Comparison of ENCODE assay signal across 8 cellular contexts in the genomic region with DNA sequence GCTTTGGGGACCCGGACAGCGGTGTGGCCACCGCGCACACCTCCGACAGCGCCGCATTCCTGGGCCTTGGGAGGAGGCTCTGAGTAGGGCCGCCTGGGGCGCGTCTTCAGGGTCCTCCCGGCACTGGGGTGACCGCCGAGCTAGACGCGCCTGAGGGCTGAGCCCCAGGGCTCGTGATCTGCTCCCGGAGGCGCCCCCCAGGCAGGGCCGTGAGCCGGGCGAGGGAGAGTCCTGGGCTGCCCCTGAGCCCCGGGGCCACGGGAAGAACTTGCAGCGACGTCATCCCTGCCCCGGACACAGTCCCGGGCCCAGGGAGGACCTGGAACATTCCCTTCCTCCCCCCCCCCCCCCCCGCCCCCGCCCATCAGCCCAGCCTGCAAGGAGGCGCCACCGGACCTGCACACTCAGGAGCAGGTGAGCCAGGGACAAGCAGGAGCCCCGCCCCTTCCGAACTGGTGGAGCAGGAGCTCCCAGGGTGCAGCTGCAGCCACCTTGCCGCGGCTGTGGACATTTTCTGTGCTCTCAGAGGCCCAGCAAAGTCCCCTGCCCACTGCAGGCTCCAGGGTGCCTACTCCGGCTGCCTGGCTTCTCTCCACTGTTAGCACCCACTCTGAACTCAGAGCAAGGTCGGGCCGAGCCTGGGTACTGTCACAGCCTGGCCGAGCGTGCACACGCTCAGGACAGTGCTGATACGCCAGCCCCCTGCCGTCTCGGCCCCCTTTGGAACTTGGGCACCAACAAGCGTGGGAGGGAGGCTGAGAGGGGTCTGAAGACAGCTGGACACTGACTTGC. TPM values are rescaled to one million over a fixed set of nuclear protein-coding genes. Genes with fewer than 3 reads are reported as not detected.
A peak's percentile ranks its signal among the peaks of the same experiment; 100 is the strongest.
DNase-seq lines count a peak whose midpoint lies in the region; ATAC-seq and TF ChIP-seq lines count a peak whose summit lies in the region.

No MANE protein-coding gene starts in this region.

- no peak for DNase-seq in CD4-positive, alpha-beta T cell
- DNase-seq in HPDE6-E6E7 (ENCODE audit: extremely low spot score) (peak; percentile 69), glutamatergic neuron (peak; percentile 55), SKM-1 (lab: John Stamatoyannopoulos, UW; ENCODE audit: unreplicated experiment) (no peak)
- no peak for DNase-seq in activated naive CD4-positive, alpha-beta T cell treated with anti-CD3 and anti-CD28 coated beads, Interleukin-2, amount 50 U/mL, for 72 hours (ENCODE audit: low spot score in 2 of 2)

- H3K4me1 Mint-ChIP-seq in CD4-positive, alpha-beta T cell (ENCODE audit: low read depth): peaks cover 11% of the 10 kb centered on the region
- peaks cover 3% of the 10 kb centered on the region for H3K4me1 Mint-ChIP-seq in glutamatergic neuron (ENCODE audit: low read depth, unreplicated experiment)

- intact Hi-C loops in CD4-positive, alpha-beta T cell (cut with DNase I, micrococcal nuclease): loop anchor here in 1 of 2 experiments (10.0 kb wide), 1 partner anchor 260 kb away; no protein-coding TSS in a partner anchor

- H2AFZ ChIP-seq in neural cell (ENCODE audit: low read depth, low read length): peak overlapping the region; percentile 79

- peak overlapping the region; percentile 71 for H3K9ac ChIP-seq in neural cell (ENCODE audit: low read length)

- H3K9me3 Mint-ChIP-seq in CD4-positive, alpha-beta T cell: no peaks in the 10 kb centered on the region
- H3K9me3 Mint-ChIP-seq in activated naive CD4-positive, alpha-beta T cell treated with anti-CD3 and anti-CD28 coated beads, Interleukin-2, amount 50 U/mL, for 72 hours: peaks cover 0 to 5% of the 10 kb centered on the region in 2 donors
- peaks cover 4% of the 10 kb centered on the region for H3K9me3 Mint-ChIP-seq in glutamatergic neuron (ENCODE audit: unreplicated experiment)

- CTCF ChIA-PET in CD4-positive, alpha-beta T cell (lab: Charles Lee): interaction anchor here (1.5 to 1.9 kb wide), 2 partner anchors 15 to 113 kb away, joined by 3 to 10 read pairs; no protein-coding TSS in a partner anchor

- H3K36me3 Mint-ChIP-seq in CD4-positive, alpha-beta T cell (ENCODE audit: low read depth): no peaks in the 10 kb centered on the region
- H3K36me3 Mint-ChIP-seq in activated naive CD4-positive, alpha-beta T cell treated with anti-CD3 and anti-CD28 coated beads, Interleukin-2, amount 50 U/mL, for 72 hours: peaks cover 4 to 14% of the 10 kb centered on the region in 2 donors
- H3K36me3 Mint-ChIP-seq in glutamatergic neuron (ENCODE audit: unreplicated experiment): no peaks in the 10 kb centered on the region

- H3K9me2 ChIP-seq in neural cell (ENCODE audit: insufficient read depth, low read length): no peaks in the 10 kb centered on the region

- H3K27ac ChIP-seq in CD4-positive, alpha-beta T cell (ENCODE audit: low read depth, low read length): no peak overlapping the region
- peak overlapping the region; percentile 16 for H3K27ac ChIP-seq in neural cell (ENCODE audit: low read length)

- no peak for TF ChIP-seq EP300 in neural cell (conservative IDR thresholded peaks at IDR 0.05; ENCODE audit: poor library complexity, severe bottlenecking)

- peak; percentile 37 for ATAC-seq in CD4-positive, alpha-beta T cell (ENCODE audit: poor library complexity)
- peak; percentile 52 to 60 for ATAC-seq in activated naive CD4-positive, alpha-beta T cell treated with anti-CD3 and anti-CD28 coated beads, Interleukin-2, amount 50 U/mL, for 72 hours
- ATAC-seq in HG02852 (IDR thresholded peaks at IDR 0.05; ENCODE audit: unreplicated experiment): no peak
- no peak for ATAC-seq in HG02885 (IDR thresholded peaks at IDR 0.05; ENCODE audit: poor library complexity, unreplicated experiment)

- TF ChIP-seq RAD21 in neural cell (conservative IDR thresholded peaks at IDR 0.05): no peak

- no peaks in the 10 kb centered on the region for H3K27me3 Mint-ChIP-seq in CD4-positive, alpha-beta T cell
- peaks cover 4% of the 10 kb centered on the region for H3K27me3 Mint-ChIP-seq in glutamatergic neuron (ENCODE audit: unreplicated experiment)

- no peak overlapping the region for H3K27ac Mint-ChIP-seq in CD4-positive, alpha-beta T cell
- H3K27ac Mint-ChIP-seq in activated naive CD4-positive, alpha-beta T cell treated with anti-CD3 and anti-CD28 coated beads, Interleukin-2, amount 50 U/mL, for 72 hours: no peak overlapping the region
- H3K27ac Mint-ChIP-seq in glutamatergic neuron (ENCODE audit: unreplicated experiment): no peak overlapping the region

- no peaks in the 10 kb centered on the region for H3K9me3 ChIP-seq in CD4-positive, alpha-beta T cell (ENCODE audit: control insufficient read depth, low read length)
- H3K9me3 ChIP-seq in neural cell (ENCODE audit: low read length): no peaks in the 10 kb centered on the region

- POLR2A ChIA-PET in CD4-positive, alpha-beta T cell (lab: Charles Lee): interaction anchor here (1.0 to 1.6 kb wide), 3 partner anchors 16 to 115 kb away, joined by 3 to 5 read pairs (median 5); a partner anchor contains a TSS

- peaks cover 3% of the 10 kb centered on the region for H3F3A ChIP-seq in neural cell (ENCODE audit: insufficient read depth, low read length, poor library complexity, severe bottlenecking)

- H4K20me1 ChIP-seq in neural cell (ENCODE audit: insufficient read depth): no peaks in the 10 kb centered on the region

- no peak overlapping the region for H3K4me2 ChIP-seq in neural cell (ENCODE audit: low read length)

- no peaks in the 10 kb centered on the region for H3K79me2 ChIP-seq in neural cell (replicated peaks; ENCODE audit: insufficient read depth, low read length)

- H3K4me3 ChIP-seq in neural cell (ENCODE audit: low read length): peak overlapping the region; percentile 86

- H3K27me3 ChIP-seq in CD4-positive, alpha-beta T cell (ENCODE audit: control insufficient read depth, insufficient read depth, low read length): no peaks in the 10 kb centered on the region
- peaks cover 5% of the 10 kb centered on the region for H3K27me3 ChIP-seq in neural cell (ENCODE audit: insufficient read depth, low read depth, low read length)

- H3K36me3 ChIP-seq in neural cell (ENCODE audit: insufficient read depth, low read length): no peaks in the 10 kb centered on the region

- peak overlapping the region; percentile 80 for H3K4me3 Mint-ChIP-seq in CD4-positive, alpha-beta T cell
- peak overlapping the region; percentile 30 for H3K4me3 Mint-ChIP-seq in glutamatergic neuron (ENCODE audit: unreplicated experiment)

- TF ChIP-seq CTCF in CD4-positive, alpha-beta T cell (IDR thresholded peaks at IDR 0.05): no peak
- TF ChIP-seq CTCF in glutamatergic neuron (IDR thresholded peaks at IDR 0.05; ENCODE audit: partially characterized antibody, unreplicated experiment) (no peak), neural cell (IDR thresholded peaks at IDR 0.05; ENCODE audit: poor library complexity, severe bottlenecking) (no peak)

TF ChIP-seq in neural cell, 6 proteins besides CTCF, POLR2A, EP300 and RAD21:
- TF ChIP-seq SMC3 (conservative IDR thresholded peaks at IDR 0.05; ENCODE audit: poor library complexity) (no peak), TAF1 (IDR thresholded peaks at IDR 0.05; ENCODE audit: low read depth) (no peak), EZH2 (IDR thresholded peaks at IDR 0.05; ENCODE audit: borderline replicate concordance, insufficient read depth, low read length, poor library complexity, severe bottlenecking) (no peak), POLR2AphosphoS5 (IDR thresholded peaks at IDR 0.05) (no peak), MXI1 (conservative IDR thresholded peaks at IDR 0.05; ENCODE audit: poor library complexity, severe bottlenecking) (no peak)
- TF ChIP-seq, protein P1, sequence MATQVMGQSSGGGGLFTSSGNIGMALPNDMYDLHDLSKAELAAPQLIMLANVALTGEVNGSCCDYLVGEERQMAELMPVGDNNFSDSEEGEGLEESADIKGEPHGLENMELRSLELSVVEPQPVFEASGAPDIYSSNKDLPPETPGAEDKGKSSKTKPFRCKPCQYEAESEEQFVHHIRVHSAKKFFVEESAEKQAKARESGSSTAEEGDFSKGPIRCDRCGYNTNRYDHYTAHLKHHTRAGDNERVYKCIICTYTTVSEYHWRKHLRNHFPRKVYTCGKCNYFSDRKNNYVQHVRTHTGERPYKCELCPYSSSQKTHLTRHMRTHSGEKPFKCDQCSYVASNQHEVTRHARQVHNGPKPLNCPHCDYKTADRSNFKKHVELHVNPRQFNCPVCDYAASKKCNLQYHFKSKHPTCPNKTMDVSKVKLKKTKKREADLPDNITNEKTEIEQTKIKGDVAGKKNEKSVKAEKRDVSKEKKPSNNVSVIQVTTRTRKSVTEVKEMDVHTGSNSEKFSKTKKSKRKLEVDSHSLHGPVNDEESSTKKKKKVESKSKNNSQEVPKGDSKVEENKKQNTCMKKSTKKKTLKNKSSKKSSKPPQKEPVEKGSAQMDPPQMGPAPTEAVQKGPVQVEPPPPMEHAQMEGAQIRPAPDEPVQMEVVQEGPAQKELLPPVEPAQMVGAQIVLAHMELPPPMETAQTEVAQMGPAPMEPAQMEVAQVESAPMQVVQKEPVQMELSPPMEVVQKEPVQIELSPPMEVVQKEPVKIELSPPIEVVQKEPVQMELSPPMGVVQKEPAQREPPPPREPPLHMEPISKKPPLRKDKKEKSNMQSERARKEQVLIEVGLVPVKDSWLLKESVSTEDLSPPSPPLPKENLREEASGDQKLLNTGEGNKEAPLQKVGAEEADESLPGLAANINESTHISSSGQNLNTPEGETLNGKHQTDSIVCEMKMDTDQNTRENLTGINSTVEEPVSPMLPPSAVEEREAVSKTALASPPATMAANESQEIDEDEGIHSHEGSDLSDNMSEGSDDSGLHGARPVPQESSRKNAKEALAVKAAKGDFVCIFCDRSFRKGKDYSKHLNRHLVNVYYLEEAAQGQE (IDR thresholded peaks at IDR 0.05; ENCODE audit: borderline replicate concordance): no peak
TF ChIP-seq in neural cell: peak in this region for 0.

RNA-seq across cellular contexts. Expression of a gene that starts 50.7 kb away (rescaled TPM):
- not detected for total RNA-seq in CD4-positive, alpha-beta T cell
- total RNA-seq in activated naive CD4-positive, alpha-beta T cell treated with anti-CD3 and anti-CD28 coated beads, Interleukin-2, amount 50 U/mL, for 72 hours: under 1 TPM in 1 of 2 donors, not detected in 1; 0.14 TPM
- total RNA-seq in glutamatergic neuron (ENCODE audit: unreplicated experiment): 346 TPM
- 0.09 TPM in 1 of 2 replicates, not detected in the other for polyA plus RNA-seq in neural cell
- 1.5 and 1.6 TPM in 2 replicates for polyA minus RNA-seq in neural cell

Comparison
In these comparisons a context has a peak if more than half of its experiments do, and no peak if none do; other contexts are left out.
1. ATAC-seq: peak in CD4-positive, alpha-beta T cell (single experiment) and activated naive CD4-positive, alpha-beta T cell treated with anti-CD3 and anti-CD28 coated beads, Interleukin-2, amount 50 U/mL, for 72 hours (2 of 2); none in HG02852 (single experiment) and HG02885 (single experiment).
2. DNase-seq: peak in HPDE6-E6E7 (single experiment) and glutamatergic neuron (single experiment); none in CD4-positive, alpha-beta T cell (0 of 10), activated naive CD4-positive, alpha-beta T cell treated with anti-CD3 and anti-CD28 coated beads, Interleukin-2, amount 50 U/mL, for 72 hours (0 of 2) and SKM-1 (single experiment).
3. RNA of a gene that starts 50.7 kb away (total RNA-seq): 346 TPM in glutamatergic neuron (single experiment); 0.14 TPM in activated naive CD4-positive, alpha-beta T cell treated with anti-CD3 and anti-CD28 coated beads, Interleukin-2, amount 50 U/mL, for 72 hours and not detected in CD4-positive, alpha-beta T cell; every median in the first group is over 100 times any median in the second.